In genomic region chr7:27905951-27906350, GRCh38 we compare ENCODE assay signal across 1 cellular context.
TF ChIP-seq lines count a peak whose summit lies in the region.

No MANE protein-coding gene starts in this region.

TF ChIP-seq in K562, 482 proteins besides CTCF, POLR2A, EP300 and RAD21:
- TF ChIP-seq CBX8 (IDR thresholded peaks at IDR 0.05; ENCODE audit: borderline replicate concordance, extremely low read depth, low read depth, low read length, poor library complexity, severe bottlenecking) = peak; percentile 87
- TF ChIP-seq ZNF197 (CRISPR knock-in tag; IDR thresholded peaks at IDR 0.05; ENCODE audit: low read depth) = no peak
- TF ChIP-seq MITF (IDR thresholded peaks at IDR 0.05) = no peak
- no peak for TF ChIP-seq NCOR1 (IDR thresholded peaks at IDR 0.05)
- 0 out of 2 replicates have a peak, but pooled peaks have one; percentile 3 for TF ChIP-seq ZNF316 (IDR thresholded peaks at IDR 0.05)
- TF ChIP-seq ETV5 (CRISPR knock-in tag; IDR thresholded peaks at IDR 0.05; ENCODE audit: low read depth) = no peak
- TF ChIP-seq E2F4 (CRISPR knock-in tag; IDR thresholded peaks at IDR 0.05; ENCODE audit: low read depth) = no peak
- no peak for TF ChIP-seq HBP1 (CRISPR knock-in tag; IDR thresholded peaks at IDR 0.05)
- TF ChIP-seq MAFG (tag; conservative IDR thresholded peaks at IDR 0.05) = no peak
- TF ChIP-seq SRF (CRISPR knock-in tag; IDR thresholded peaks at IDR 0.05) = no peak
- TF ChIP-seq E2F1 (CRISPR knock-in tag; IDR thresholded peaks at IDR 0.05) = no peak
- TF ChIP-seq TAF9B (IDR thresholded peaks at IDR 0.05; ENCODE audit: partially characterized antibody) = no peak
- peak; percentile 21; the same call in 1 of the 2 replicates for TF ChIP-seq RNF2 (IDR thresholded peaks at IDR 0.05)
- TF ChIP-seq ZNF75A (CRISPR knock-in tag; IDR thresholded peaks at IDR 0.05) = no peak
- TF ChIP-seq SIRT6 (IDR thresholded peaks at IDR 0.05; ENCODE audit: low read depth, low read length) = no peak
- no peak for TF ChIP-seq DMBX1 (CRISPR knock-in tag; IDR thresholded peaks at IDR 0.05; ENCODE audit: borderline replicate concordance)
